In genomic region chr13:49590714-49591113, GRCh38 we compare ENCODE assay signal across 3 cellular contexts. TPM values are rescaled to one million over a fixed set of nuclear protein-coding genes. Genes with fewer than 3 reads are reported as not detected.
"Had no signal": no experiment of that assay in that cellular context is flagged by ENCODE, and none has a peak within 500 bp of the region (broad histone marks: within the 10 kb centered on the region; RNA-seq: fewer than 3 reads in every experiment).

No MANE protein-coding gene starts in this region.

RNA-seq across cellular contexts. Expression of gene ARL11, which starts 37.6 kb away (rescaled TPM):
- total RNA-seq: GM23248, H4, HFFc6 had no signal
- polyA plus RNA-seq: GM23248 had no signal
